In genomic region chr18:65751145-65752085, GRCh38 we compare ENCODE assay signal across 1 cellular context.
TF ChIP-seq lines count a peak whose summit lies in the region.

No MANE protein-coding gene starts in this region.

TF ChIP-seq in SK-N-SH treated with all-trans-retinoic acid at 6 μM for 48 hours, 23 proteins besides CTCF, POLR2A, EP300 and RAD21 (continued from another document):
- TF ChIP-seq POU6F1 (CRISPR knock-in tag; IDR thresholded peaks at IDR 0.05; ENCODE audit: borderline replicate concordance, low read depth): no peak
- no peak for TF ChIP-seq ZNF8 (CRISPR knock-in tag; IDR thresholded peaks at IDR 0.05)
- no peak for TF ChIP-seq TOX (CRISPR knock-in tag; IDR thresholded peaks at IDR 0.05; ENCODE audit: borderline replicate concordance)
- no peak for TF ChIP-seq PPARA (CRISPR knock-in tag; IDR thresholded peaks at IDR 0.05; ENCODE audit: borderline replicate concordance)
- TF ChIP-seq ZC3H10 (CRISPR knock-in tag; IDR thresholded peaks at IDR 0.05): no peak
- no peak for TF ChIP-seq OSR1 (CRISPR knock-in tag; IDR thresholded peaks at IDR 0.05)
- no peak for TF ChIP-seq SNAI2 (CRISPR knock-in tag; IDR thresholded peaks at IDR 0.05)
- no peak for TF ChIP-seq ESRRG (CRISPR knock-in tag; IDR thresholded peaks at IDR 0.05)
- no peak for TF ChIP-seq ZNF70 (CRISPR knock-in tag; IDR thresholded peaks at IDR 0.05)
- no peak for TF ChIP-seq CSRNP3 (CRISPR knock-in tag; IDR thresholded peaks at IDR 0.05)
